In genomic region chr3:164478323-164478722, GRCh38 we compare ENCODE assay signal across 32 cellular contexts.
"Had no signal": no experiment of that assay in that cellular context is flagged by ENCODE, and none has a peak within 500 bp of the region (broad histone marks: within the 10 kb centered on the region; RNA-seq: fewer than 3 reads in every experiment).

No MANE protein-coding gene starts in this region.

- H3K4me3 ChIP-seq: coronary artery, dorsolateral prefrontal cortex, esophagus muscularis mucosa, gastrocnemius medialis, heart left ventricle had no signal

- H3K9me3 ChIP-seq: esophagus muscularis mucosa, gastrocnemius medialis had no signal

- H3K27me3 Mint-ChIP-seq: activated CD8-positive, alpha-beta T cell treated with anti-CD3 and anti-CD28 coated beads for 36 hours; activated naive CD8-positive, alpha-beta T cell; activated T-helper 17 cell treated with anti-CD3 and anti-CD28 coated beads, Interleukin-2, amount 50 U/mL, for 72 hours; central memory CD8-positive, alpha-beta T cell; dendritic cell treated with granulocyte-macrophage colony-stimulating factor and Interleukin-4, amounts not matched to agents 40 ng/mL and 50 ng/mL, for 4 days had no signal

- H3K4me3 Mint-ChIP-seq: activated CD8-positive, alpha-beta T cell treated with anti-CD3 and anti-CD28 coated beads for 36 hours; activated naive CD8-positive, alpha-beta T cell; activated T-cell treated with anti-CD3 and anti-CD28 coated beads, Interleukin-2, amount 50 U/mL, for 4 hours; activated T-helper 17 cell treated with anti-CD3 and anti-CD28 coated beads, Interleukin-2, amount 50 U/mL, for 72 hours; central memory CD8-positive, alpha-beta T cell; dendritic cell treated with granulocyte-macrophage colony-stimulating factor and Interleukin-4, amounts not matched to agents 40 ng/mL and 50 ng/mL, for 4 days; WTC11 had no signal

- ATAC-seq: activated CD8-positive, alpha-beta T cell treated with anti-CD3 and anti-CD28 coated beads for 36 hours; activated T-cell treated with anti-CD3 and anti-CD28 coated beads, Interleukin-2, amount 50 U/mL, for 4 hours; activated T-helper 17 cell treated with anti-CD3 and anti-CD28 coated beads, Interleukin-2, amount 50 U/mL, for 72 hours; foreskin keratinocyte; gastrocnemius medialis; heart left ventricle; WTC11 had no signal

- H3K9me3 Mint-ChIP-seq: WTC11 had no signal

- H3K27ac ChIP-seq: brain microvascular endothelial cell, coronary artery, dorsolateral prefrontal cortex, esophagus muscularis mucosa, foreskin keratinocyte, gastrocnemius medialis, heart left ventricle, VCaP had no signal

- H3K36me3 Mint-ChIP-seq: activated naive CD8-positive, alpha-beta T cell; WTC11 had no signal

- H3K27me3 ChIP-seq: brain microvascular endothelial cell, esophagus muscularis mucosa, foreskin keratinocyte, gastrocnemius medialis, heart left ventricle had no signal

- H3K36me3 ChIP-seq: brain microvascular endothelial cell, esophagus muscularis mucosa, gastrocnemius medialis, heart left ventricle had no signal

- H3K27ac Mint-ChIP-seq: activated CD8-positive, alpha-beta T cell treated with anti-CD3 and anti-CD28 coated beads for 36 hours; activated naive CD8-positive, alpha-beta T cell; activated T-helper 17 cell treated with anti-CD3 and anti-CD28 coated beads, Interleukin-2, amount 50 U/mL, for 72 hours; dendritic cell treated with granulocyte-macrophage colony-stimulating factor and Interleukin-4, amounts not matched to agents 40 ng/mL and 50 ng/mL, for 4 days; WTC11 had no signal

- DNase-seq: activated CD4-positive, alpha-beta T cell treated with anti-CD3 and anti-CD28 coated beads for 1 hour; activated CD4-positive, alpha-beta T cell treated with anti-CD3 and anti-CD28 coated beads for 48 hours; activated CD4-positive, alpha-beta T cell treated with anti-CD3 and anti-CD28 coated beads, Interleukin-2, amount 50 U/mL, for 1 hour; activated CD4-positive, alpha-beta T cell treated with anti-CD3 and anti-CD28 coated beads, Interleukin-2, amount 50 U/mL, for 48 hours; activated CD8-positive, alpha-beta memory T cell treated with anti-CD3 and anti-CD28 coated beads for 24 hours; activated CD8-positive, alpha-beta T cell treated with anti-CD3 and anti-CD28 coated beads for 36 hours; activated effector memory CD4-positive, alpha-beta T cell treated with Interleukin-2 at 50 U/mL for 16 hours; activated gamma-delta T cell treated with Interleukin-2 at 50 U/mL for 16 hours; activated naive CD4-positive, alpha-beta T cell treated with anti-CD3 and anti-CD28 coated beads, Interleukin-2, amount 50 U/mL, for 16 hours; activated naive CD4-positive, alpha-beta T cell treated with Interleukin-2 at 50 U/mL for 16 hours; activated T-cell treated with anti-CD3 and anti-CD28 coated beads, Interleukin-2, amount 50 U/mL, for 4 hours; amniotic stem cell; anterior cingulate cortex; brain microvascular endothelial cell; dorsolateral prefrontal cortex; effector memory CD4-positive, alpha-beta T cell; erythroblast; foreskin keratinocyte; gastrocnemius medialis; glutamatergic neuron; heart left ventricle; T-helper 2 cell had no signal

- H3K4me1 Mint-ChIP-seq: activated T-helper 17 cell treated with anti-CD3 and anti-CD28 coated beads, Interleukin-2, amount 50 U/mL, for 72 hours; central memory CD8-positive, alpha-beta T cell; WTC11 had no signal

- H3K4me1 ChIP-seq: esophagus muscularis mucosa, foreskin keratinocyte, gastrocnemius medialis had no signal

- FAIRE-seq: astrocyte, bronchial epithelial cell had no signal
